In genomic region chr14:53549956-53550355, GRCh38 we compare ENCODE assay signal across 26 cellular contexts.
DNase-seq lines count a peak whose midpoint lies in the region; ATAC-seq, FAIRE-seq and TF ChIP-seq lines count a peak whose summit lies in the region.
"Had no signal": no experiment of that assay in that cellular context is flagged by ENCODE, and none has a peak within 500 bp of the region (broad histone marks: within the 10 kb centered on the region; RNA-seq: fewer than 3 reads in every experiment).

No MANE protein-coding gene starts in this region.

- H3K4me3 Mint-ChIP-seq in neural progenitor cell = no peak overlapping the region
- H3K4me3 Mint-ChIP-seq: GM23338, H9 had no signal

- H3K79me2 ChIP-seq in endothelial cell of umbilical vein (ENCODE audit: control insufficient read depth, insufficient read depth, low read length) (no peaks in the 10 kb centered on the region), neural progenitor cell (ENCODE audit: low read depth) (no peaks in the 10 kb centered on the region)

- CTCF ChIA-PET in endothelial cell of umbilical vein (lab: Charles Lee) = interaction anchor here (0.7 to 2.3 kb wide), 19 partner anchors 10 to 798 kb away, joined by 3 to 15 read pairs (median 4); partner anchors contain the start of gene BMP4

- H3K4me1 ChIP-seq in right cardiac atrium (ENCODE audit: control insufficient read depth, insufficient read depth, low read length) (no peaks in the 10 kb centered on the region), heart left ventricle (no peaks in the 10 kb centered on the region), endothelial cell of umbilical vein (ENCODE audit: control insufficient read depth, extremely low read depth, insufficient read depth, low read length) (peaks cover 19% of the 10 kb centered on the region), neural progenitor cell (peaks cover 9% of the 10 kb centered on the region)
- H3K4me1 ChIP-seq: BE2C had no signal

- H3K9ac ChIP-seq in endothelial cell of umbilical vein (replicated peaks; ENCODE audit: extremely low read depth, insufficient read depth, low read length) (peak overlapping the region; percentile 48), neural progenitor cell (no peak overlapping the region)

- H3K27ac Mint-ChIP-seq in neural progenitor cell = no peak overlapping the region
- H3K27ac Mint-ChIP-seq: GM23338 had no signal

- no peak overlapping the region for H3K27ac ChIP-seq in right cardiac atrium (ENCODE audit: low read length)
- H3K27ac ChIP-seq in heart left ventricle = no peak overlapping the region
- H3K27ac ChIP-seq in endothelial cell of umbilical vein (ENCODE audit: insufficient read depth, low read depth, low read length) = peak overlapping the region; percentile 89
- no peak overlapping the region for H3K27ac ChIP-seq in neural progenitor cell

- peak; percentile 54 to 55 for ATAC-seq in right cardiac atrium
- ATAC-seq in heart left ventricle = no peak
- ATAC-seq in GM18520 (IDR thresholded peaks at IDR 0.05; ENCODE audit: unreplicated experiment) = no peak
- no peak for ATAC-seq in GM21717 (IDR thresholded peaks at IDR 0.05; ENCODE audit: unreplicated experiment)
- no peak for ATAC-seq in activated CD4-positive, CD25-positive, alpha-beta regulatory T cell treated with anti-CD3 and anti-CD28 coated beads, Interleukin-2, amount 50 U/mL, for 24 hours
- ATAC-seq: GM23338, K562 had no signal

- dilution Hi-C loops in endothelial cell of umbilical vein (cut with MboI; ENCODE audit: extremely low pct_ligation_motif_present, low sequenced_read_pairs) = loop anchor here (25.0 kb wide), 1 partner anchor 787 kb away; no protein-coding TSS in a partner anchor

- H3K27me3 Mint-ChIP-seq in neural progenitor cell (ENCODE audit: insufficient read depth, low read depth) = peaks cover 3% of the 10 kb centered on the region

- H3K4me1 Mint-ChIP-seq in neural progenitor cell = peaks cover 17% of the 10 kb centered on the region
- H3K4me1 Mint-ChIP-seq: GM23338 had no signal

- DNase-seq in right cardiac atrium (peak in 1 of 3 donors; percentile 58), heart left ventricle (no peak), endothelial cell of umbilical vein (ENCODE audit: low read depth, low spot score) (peak; percentile 96), neural progenitor cell (ENCODE audit: low spot score) (peak; percentile 3)
- DNase-seq: 8988T, ACHN, BE2C, DMS153, DND-41, H9, Kasumi-1, NCI-H1092 treated with DMSO at 0.1 percent for 48 hours, NCI-H1436, NCI-H187, NCI-H2081 treated with DMSO at 0.1 percent for 48 hours, NCI-H2171, NCI-H226, NCI-H510A, NCI-H69, Right ventricle myocardium superior, RPMI8226 had no signal

- H3K27me3 ChIP-seq in right cardiac atrium (ENCODE audit: control insufficient read depth, insufficient read depth) (no peaks in the 10 kb centered on the region), heart left ventricle (no peaks in the 10 kb centered on the region), endothelial cell of umbilical vein (ENCODE audit: control insufficient read depth in 2 of 2, insufficient read depth in 2 of 2, low read length in 2 of 2) (no peaks in the 10 kb centered on the region), neural progenitor cell (no peaks in the 10 kb centered on the region)

- H3K36me3 ChIP-seq in heart left ventricle = no peaks in the 10 kb centered on the region
- H3K36me3 ChIP-seq in endothelial cell of umbilical vein (ENCODE audit: control insufficient read depth in 2 of 2, extremely low read depth in 1 of 2, insufficient read depth in 2 of 2, low read length in 2 of 2) = no peaks in the 10 kb centered on the region
- H3K36me3 ChIP-seq in neural progenitor cell = no peaks in the 10 kb centered on the region
- H3K36me3 ChIP-seq: BE2C had no signal

- intact Hi-C loops in right cardiac atrium (cut with DNase I) (loop anchor here in 2 of 4 donors (10.0 kb wide), 2 partner anchors 405 to 795 kb away; partner anchors contain the start of gene BMP4 (in 1 of the 2)), heart left ventricle (cut with DNase I) (loop anchor here in 3 of 10 donors (5.0 to 10.0 kb wide), 5 partner anchors 335 to 792 kb away; partner anchors contain the start of gene BMP4 (in 1 of the 3)), endothelial cell of umbilical vein (cut with micrococcal nuclease) (no loop called here)

- H2AFZ ChIP-seq in endothelial cell of umbilical vein (ENCODE audit: low read depth, low read length) (peak overlapping the region; percentile 77), neural progenitor cell (replicated peaks) (no peak overlapping the region)
- H2AFZ ChIP-seq: GM23338 had no signal

- WGBS in right cardiac atrium = 56% methylated on average over 8 of the region's 8 CpGs
- WGBS in heart left ventricle, 4 donors = 42 to 56% (median 52%) methylated on average over 8 of the region's 8 CpGs

- no peaks in the 10 kb centered on the region for H4K20me1 ChIP-seq in endothelial cell of umbilical vein (replicated peaks; ENCODE audit: control insufficient read depth, extremely low read depth, insufficient read depth, low read length)
- no peaks in the 10 kb centered on the region for H4K20me1 ChIP-seq in neural progenitor cell (ENCODE audit: low read depth)

- no peak for TF ChIP-seq POLR2A in heart left ventricle (IDR thresholded peaks at IDR 0.05)
- peak; percentile 79 for TF ChIP-seq POLR2A in endothelial cell of umbilical vein (IDR thresholded peaks at IDR 0.05; ENCODE audit: low read depth, low read length)

- no peaks in the 10 kb centered on the region for H3F3A ChIP-seq in neural progenitor cell (ENCODE audit: low read depth)

- H3K9me3 ChIP-seq in right cardiac atrium (ENCODE audit: control insufficient read depth, low read length) (no peaks in the 10 kb centered on the region), heart left ventricle (no peaks in the 10 kb centered on the region), endothelial cell of umbilical vein (replicated peaks; ENCODE audit: control insufficient read depth, insufficient read depth, low read length) (no peaks in the 10 kb centered on the region), neural progenitor cell (ENCODE audit: low read depth) (no peaks in the 10 kb centered on the region)
- H3K9me3 ChIP-seq: BE2C had no signal

- BruUV-seq in endothelial cell of umbilical vein (replicated peaks; lab: Mats Ljungman, UMichigan) = no TSS peak

- no peak overlapping the region for H3K4me3 ChIP-seq in right cardiac atrium (ENCODE audit: low read length)
- H3K4me3 ChIP-seq in heart left ventricle = no peak overlapping the region
- H3K4me3 ChIP-seq in endothelial cell of umbilical vein (replicated peaks in 1 of 3; ENCODE audit: insufficient read depth in 1 of 3, low read depth in 1 of 3, low read length in 3 of 3) = peak overlapping the region in 1 of 3 experiments; percentile 15
- H3K4me3 ChIP-seq in neural progenitor cell = no peak overlapping the region
- H3K4me3 ChIP-seq: GM23338, K562 had no signal

- TF ChIP-seq CTCF in heart left ventricle (IDR thresholded peaks at IDR 0.05) (no peak), endothelial cell of umbilical vein (IDR thresholded peaks at IDR 0.05; ENCODE audit: extremely low read depth in 1 of 2, insufficient read depth in 1 of 2, low read depth in 1 of 2, low read length in 2 of 2) (no peak), neural progenitor cell (IDR thresholded peaks at IDR 0.05) (no peak)

- no peaks in the 10 kb centered on the region for H3K36me3 Mint-ChIP-seq in neural progenitor cell

- POLR2A ChIA-PET in endothelial cell of umbilical vein (lab: Charles Lee) = interaction anchor here (1.4 kb wide), 1 partner anchor 404 kb away, joined by 12 read pairs; no protein-coding TSS in a partner anchor

- peak; percentile 68 for FAIRE-seq in endothelial cell of umbilical vein (lab: Jason Lieb, UNC)
- FAIRE-seq: K562 had no signal

- H3K9me1 ChIP-seq in endothelial cell of umbilical vein (replicated peaks; ENCODE audit: control insufficient read depth, extremely low read depth, insufficient read depth, low read length) = no peaks in the 10 kb centered on the region

- peaks cover 3% of the 10 kb centered on the region for H3K9me3 Mint-ChIP-seq in neural progenitor cell
- H3K9me3 Mint-ChIP-seq: GM23338, H9 had no signal

- peak overlapping the region; percentile 52 for H3K4me2 ChIP-seq in endothelial cell of umbilical vein (ENCODE audit: insufficient read depth, low read length)
- H3K4me2 ChIP-seq in neural progenitor cell = no peak overlapping the region
- H3K4me2 ChIP-seq: GM23338 had no signal

TF ChIP-seq in endothelial cell of umbilical vein, 7 proteins besides CTCF, POLR2A, EP300 and RAD21:
- TF ChIP-seq GATA2 (IDR thresholded peaks at IDR 0.05; ENCODE audit: insufficient read depth, insufficient read length, low read depth, low read length) (peak; percentile 94), JUN (IDR thresholded peaks at IDR 0.05; ENCODE audit: borderline replicate concordance, insufficient read depth, insufficient read length, low read depth) (peak; percentile 45), POLR2AphosphoS5 (IDR thresholded peaks at IDR 0.05; ENCODE audit: insufficient read depth, low read depth, low read length) (peak; percentile 69), FOS (IDR thresholded peaks at IDR 0.05; ENCODE audit: borderline replicate concordance, insufficient read depth, low read length) (peak; percentile 43), MAX (IDR thresholded peaks at IDR 0.05; ENCODE audit: insufficient read depth, insufficient read length) (no peak), EZH2 (IDR thresholded peaks at IDR 0.05; ENCODE audit: borderline replicate concordance, low read depth, low read length, severe bottlenecking) (no peak), MYC (IDR thresholded peaks at IDR 0.05; ENCODE audit: low read depth, low read length) (no peak)

Comparison
In these comparisons a context has a peak if more than half of its experiments do, and no peak if none do; other contexts are left out.
1. ATAC-seq: peak in right cardiac atrium (2 of 2); none in heart left ventricle (0 of 4), GM18520 (single experiment), GM21717 (single experiment) and activated CD4-positive, CD25-positive, alpha-beta regulatory T cell treated with anti-CD3 and anti-CD28 coated beads, Interleukin-2, amount 50 U/mL, for 24 hours (0 of 2).
2. DNase-seq: peak in endothelial cell of umbilical vein (single experiment) and neural progenitor cell (single experiment); none in heart left ventricle (0 of 5).